ENCODE assay signal across 16 cellular contexts in genomic region chr1:112510340-112510739, GRCh38. TPM values are rescaled to one million over a fixed set of nuclear protein-coding genes. Genes with fewer than 3 reads are reported as not detected.
DNase-seq lines count a peak whose midpoint lies in the region; ATAC-seq lines count a peak whose summit lies in the region.
"Had no signal": no experiment of that assay in that cellular context is flagged by ENCODE, and none has a peak within 500 bp of the region (broad histone marks: within the 10 kb centered on the region; RNA-seq: fewer than 3 reads in every experiment).

No MANE protein-coding gene starts in this region.

- no peak overlapping the region for H3K18ac ChIP-seq in trophoblast cell (ENCODE audit: low read length)

- no peak overlapping the region for H3K4ac ChIP-seq in trophoblast cell (ENCODE audit: low read depth, low read length)

- H2AFZ ChIP-seq in trophoblast cell (ENCODE audit: insufficient read depth, low read length, poor library complexity) = no peak overlapping the region

- peaks cover 46% of the 10 kb centered on the region for H3K27me3 Mint-ChIP-seq in activated T-helper 2 cell treated with anti-CD3 and anti-CD28 coated beads, Interferon-gamma antibody, Interleukin-2, Interleukin-4, amounts not matched to agents 10 μg/mL and 5 μg/mL and 100 μg/mL, durations not matched to agents 14 hours and 24 hours and 36 hours (ENCODE audit: low read depth)
- peaks cover 2 to 24% (median 9%) of the 10 kb centered on the region in 3 donors for H3K27me3 Mint-ChIP-seq in immature natural killer cell (ENCODE audit: low read depth in 3 of 3)

- no peak for ATAC-seq in GM21447 (IDR thresholded peaks at IDR 0.05; ENCODE audit: unreplicated experiment)
- ATAC-seq: activated CD8-positive, alpha-beta memory T cell treated with anti-CD3 and anti-CD28 coated beads, Interleukin-2, amount 10 ng/mL, durations not matched to agents 7 days and 5 days; psoas muscle had no signal

- H2BK5ac ChIP-seq in trophoblast cell (ENCODE audit: low read depth, low read length, poor library complexity) = no peak overlapping the region

- H3K27me3 ChIP-seq in H7 (ENCODE audit: control insufficient read depth, insufficient read depth, low read length) = peaks cover 76% of the 10 kb centered on the region
- peaks cover 40% of the 10 kb centered on the region for H3K27me3 ChIP-seq in trophoblast cell (ENCODE audit: insufficient read depth, low read length)

- no CpG with 5 or more reads among the region's 7 CpGs for WGBS in trophoblast cell (ENCODE audit: extremely low coverage, insufficient coverage, insufficient read length)

- no peak overlapping the region for H3K23ac ChIP-seq in trophoblast cell (ENCODE audit: low read length)

- H3K14ac ChIP-seq in trophoblast cell (ENCODE audit: low read length) = no peak overlapping the region

- intact Hi-C loops in activated T-helper 2 cell treated with anti-CD3 and anti-CD28 coated beads, Interferon-gamma antibody, Interleukin-2, Interleukin-4, amounts not matched to agents 10 μg/mL and 5 μg/mL and 100 μg/mL, durations not matched to agents 14 hours and 24 hours and 36 hours (cut with micrococcal nuclease) = no loop called here

- no peak overlapping the region for H3K9ac ChIP-seq in trophoblast cell (ENCODE audit: low read length)

- no peak overlapping the region for H4K12ac ChIP-seq in trophoblast cell (ENCODE audit: low read depth, low read length)

- H3K27ac Mint-ChIP-seq in activated T-helper 2 cell treated with anti-CD3 and anti-CD28 coated beads, Interferon-gamma antibody, Interleukin-2, Interleukin-4, amounts not matched to agents 10 μg/mL and 5 μg/mL and 100 μg/mL, durations not matched to agents 14 hours and 24 hours and 36 hours = no peak overlapping the region
- H3K27ac Mint-ChIP-seq in immature natural killer cell = no peak overlapping the region
- H3K27ac Mint-ChIP-seq: activated CD8-positive, alpha-beta memory T cell treated with anti-CD3 and anti-CD28 coated beads, Interleukin-2, amount 10 ng/mL, durations not matched to agents 7 days and 5 days had no signal

- H3K9me3 ChIP-seq in trophoblast cell (ENCODE audit: insufficient read depth, low read depth, low read length) = peaks cover 3% of the 10 kb centered on the region
- H3K9me3 ChIP-seq: psoas muscle, tibial nerve had no signal

- H3K4me1 Mint-ChIP-seq in activated T-helper 2 cell treated with anti-CD3 and anti-CD28 coated beads, Interferon-gamma antibody, Interleukin-2, Interleukin-4, amounts not matched to agents 10 μg/mL and 5 μg/mL and 100 μg/mL, durations not matched to agents 14 hours and 24 hours and 36 hours (ENCODE audit: low read depth) = peaks cover 2% of the 10 kb centered on the region
- H3K4me1 Mint-ChIP-seq in immature natural killer cell = peaks cover 7 to 16% of the 10 kb centered on the region in 2 donors

- no peak overlapping the region for H2AK5ac ChIP-seq in trophoblast cell (ENCODE audit: low read length)

- H2BK12ac ChIP-seq in trophoblast cell (ENCODE audit: low read length) = no peak overlapping the region

- no peak overlapping the region for H4K91ac ChIP-seq in trophoblast cell (ENCODE audit: low read depth, low read length)

- no peak overlapping the region for H4K8ac ChIP-seq in trophoblast cell (ENCODE audit: low read depth, low read length)

- no peaks in the 10 kb centered on the region for H3K79me2 ChIP-seq in trophoblast cell (ENCODE audit: control insufficient read depth, insufficient read depth, low read length, poor library complexity)

- no peak overlapping the region; the same call in 1 of the 2 replicates for H3K4me3 ChIP-seq in H7 (ENCODE audit: insufficient read depth, low read depth, low read length)
- H3K4me3 ChIP-seq in trophoblast cell (ENCODE audit: low read depth, low read length) = no peak overlapping the region
- H3K4me3 ChIP-seq: psoas muscle had no signal

- H3K4me2 ChIP-seq in trophoblast cell (ENCODE audit: low read length) = peak overlapping the region; percentile 23

- H3K27ac ChIP-seq in trophoblast cell (ENCODE audit: low read depth, low read length) = no peak overlapping the region
- H3K27ac ChIP-seq: C4-2B, psoas muscle had no signal

- H3K79me1 ChIP-seq in trophoblast cell (ENCODE audit: low read length) = no peaks in the 10 kb centered on the region

- H3K9me3 Mint-ChIP-seq in activated T-helper 2 cell treated with anti-CD3 and anti-CD28 coated beads, Interferon-gamma antibody, Interleukin-2, Interleukin-4, amounts not matched to agents 10 μg/mL and 5 μg/mL and 100 μg/mL, durations not matched to agents 14 hours and 24 hours and 36 hours = no peaks in the 10 kb centered on the region
- peaks cover 0 to 2% (median 0%) of the 10 kb centered on the region in 6 donors for H3K9me3 Mint-ChIP-seq in immature natural killer cell

- DNase-seq in H7 (peak; percentile 64), immature natural killer cell (no peak), trophoblast cell (no peak), DMS 273 treated with DMSO at 0.1 percent for 48 hours (lab: John Stamatoyannopoulos, UW) (no peak)
- no peak for DNase-seq in activated T-helper 2 cell treated with anti-CD3 and anti-CD28 coated beads, Interferon-gamma antibody, Interleukin-2, Interleukin-4, amounts not matched to agents 10 μg/mL and 5 μg/mL and 100 μg/mL, durations not matched to agents 14 hours and 24 hours and 36 hours (ENCODE audit: low spot score)
- no peak for DNase-seq in stimulated activated naive CD4-positive, alpha-beta T cell (lab: John Stamatoyannopoulos, UW)
- DNase-seq: activated CD4-positive, CD25-positive, alpha-beta regulatory T cell; activated CD8-positive, alpha-beta memory T cell treated with anti-CD3 and anti-CD28 coated beads, Interleukin-2, amount 10 ng/mL, durations not matched to agents 7 days and 5 days; activated naive CD4-positive, alpha-beta T cell treated with anti-CD3 and anti-CD28 coated beads, Interleukin-2, amount 50 U/mL, for 16 hours; head of caudate nucleus; NCI-H1694 treated with DMSO at 0.1 percent for 48 hours; NCI-H345; psoas muscle had no signal

- H3K36me3 Mint-ChIP-seq in activated T-helper 2 cell treated with anti-CD3 and anti-CD28 coated beads, Interferon-gamma antibody, Interleukin-2, Interleukin-4, amounts not matched to agents 10 μg/mL and 5 μg/mL and 100 μg/mL, durations not matched to agents 14 hours and 24 hours and 36 hours (ENCODE audit: low read depth) = no peaks in the 10 kb centered on the region
- no peaks in the 10 kb centered on the region for H3K36me3 Mint-ChIP-seq in immature natural killer cell
- H3K36me3 Mint-ChIP-seq: activated CD8-positive, alpha-beta memory T cell treated with anti-CD3 and anti-CD28 coated beads, Interleukin-2, amount 10 ng/mL, durations not matched to agents 7 days and 5 days had no signal

- H2BK120ac ChIP-seq in trophoblast cell (ENCODE audit: insufficient read depth, low read length, poor library complexity) = no peak overlapping the region

- H3K4me3 Mint-ChIP-seq in activated T-helper 2 cell treated with anti-CD3 and anti-CD28 coated beads, Interferon-gamma antibody, Interleukin-2, Interleukin-4, amounts not matched to agents 10 μg/mL and 5 μg/mL and 100 μg/mL, durations not matched to agents 14 hours and 24 hours and 36 hours (ENCODE audit: low read depth) = peak overlapping the region; percentile 69
- peak overlapping the region in 4 of 5 donors; percentile 11 to 70 (median 55) for H3K4me3 Mint-ChIP-seq in immature natural killer cell
- H3K4me3 Mint-ChIP-seq: activated CD8-positive, alpha-beta memory T cell treated with anti-CD3 and anti-CD28 coated beads, Interleukin-2, amount 10 ng/mL, durations not matched to agents 7 days and 5 days had no signal

- peaks cover 5 to 20% of the 10 kb centered on the region in 2 experiments for H3K4me1 ChIP-seq in trophoblast cell (ENCODE audit: control insufficient read depth in 1 of 2, insufficient read depth in 2 of 2, low read length in 2 of 2)

- H3K36me3 ChIP-seq in H7 (replicated peaks; ENCODE audit: control insufficient read depth, insufficient read depth, low read length) = no peaks in the 10 kb centered on the region
- no peaks in the 10 kb centered on the region for H3K36me3 ChIP-seq in trophoblast cell (ENCODE audit: control insufficient read depth in 1 of 2, insufficient read depth in 2 of 2, low read length in 2 of 2)
- H3K36me3 ChIP-seq: tibial nerve had no signal

RNA-seq across cellular contexts. Expression of gene WNT2B, which starts 1.6 kb away (rescaled TPM):
- 0.14 and 0.22 TPM in 2 replicates for total RNA-seq in H7 (2014; rRNA removed; shearing (Covaris generic))
- total RNA-seq in activated T-helper 2 cell treated with anti-CD3 and anti-CD28 coated beads, Interferon-gamma antibody, Interleukin-2, Interleukin-4, amounts not matched to agents 10 μg/mL and 5 μg/mL and 100 μg/mL, durations not matched to agents 14 hours and 24 hours and 36 hours = 0.16 TPM in 1 of 2 replicates, not detected in the other
- under 1 TPM in 1 of 3 donors, not detected in 2; 0.03 TPM for polyA plus RNA-seq in immature natural killer cell
- polyA plus RNA-seq in trophoblast cell (2013) = 0.69 and 0.71 TPM in 2 replicates
